Comparison of ENCODE assay signal across 25 cellular contexts in genomic region chr7:129801882-129802281, GRCh38.
DNase-seq lines count a peak whose midpoint lies in the region; ATAC-seq, FAIRE-seq and TF ChIP-seq lines count a peak whose summit lies in the region.
"Had no signal": no experiment of that assay in that cellular context is flagged by ENCODE, and none has a peak within 500 bp of the region (broad histone marks: within the 10 kb centered on the region; RNA-seq: fewer than 3 reads in every experiment).

No MANE protein-coding gene starts in this region.

- TF ChIP-seq CTCF in H9 (conservative IDR thresholded peaks at IDR 0.05): no peak
- TF ChIP-seq CTCF in H1 (IDR thresholded peaks at IDR 0.05; ENCODE audit: control extremely low read depth in 1 of 3, insufficient read depth in 1 of 3, low read depth in 1 of 3, low read length in 3 of 3): no peak

- H3K79me1 ChIP-seq in H9 (ENCODE audit: insufficient read depth, low read depth, low read length, poor library complexity, severe bottlenecking): no peaks in the 10 kb centered on the region
- no peaks in the 10 kb centered on the region for H3K79me1 ChIP-seq in H1 (ENCODE audit: low read depth, low read length)

- FAIRE-seq in H1 (lab: Jason Lieb, UNC): peak; percentile 58

- no peaks in the 10 kb centered on the region for H3K9me3 Mint-ChIP-seq in H9
- H3K9me3 Mint-ChIP-seq: activated T-helper 17 cell treated with anti-CD3 and anti-CD28 coated beads, Interleukin-2, amount 50 U/mL, for 72 hours; CD8-positive, alpha-beta memory T cell; IgD-negative memory B cell; natural killer cell treated with Interleukin-12 subunit alpha and Interleukin-12 subunit beta and Interleukin-15 and Interleukin-18, amount 100 ng/mL, for 72 hours had no signal

- H3T11ph ChIP-seq in H9 (ENCODE audit: low read length): no peak overlapping the region

- H3K27ac Mint-ChIP-seq in H9: no peak overlapping the region
- H3K27ac Mint-ChIP-seq: activated naive CD8-positive, alpha-beta T cell; activated T-helper 17 cell treated with anti-CD3 and anti-CD28 coated beads, Interleukin-2, amount 50 U/mL, for 72 hours; natural killer cell treated with Interleukin-12 subunit alpha and Interleukin-12 subunit beta and Interleukin-15 and Interleukin-18, amount 100 ng/mL, for 72 hours had no signal

- H3K27ac ChIP-seq in H9 (ENCODE audit: insufficient read length, low read depth, low read length): no peak overlapping the region
- no peak overlapping the region for H3K27ac ChIP-seq in H1 (ENCODE audit: low read depth, low read length)
- H3K27ac ChIP-seq: epithelial cell of prostate, left ventricle myocardium inferior, parathyroid adenoma, right lobe of liver, SJCRH30, transverse colon had no signal

- H3K4me2 ChIP-seq in H9 (ENCODE audit: insufficient read depth, insufficient read length, low read length) (no peak overlapping the region), H1 (ENCODE audit: insufficient read depth in 1 of 2, low read depth in 2 of 2, low read length in 2 of 2) (no peak overlapping the region)

- peaks cover 31 to 47% of the 10 kb centered on the region in 2 experiments for H3K4me1 Mint-ChIP-seq in H9
- H3K4me1 Mint-ChIP-seq: activated T-helper 17 cell treated with anti-CD3 and anti-CD28 coated beads, Interleukin-2, amount 50 U/mL, for 72 hours; CD8-positive, alpha-beta memory T cell had no signal

- H2AFZ ChIP-seq in H9 (ENCODE audit: low read length): no peak overlapping the region
- no peak overlapping the region for H2AFZ ChIP-seq in H1 (ENCODE audit: low read length)
- H2AFZ ChIP-seq: parathyroid adenoma had no signal

- H3K56ac ChIP-seq in H9 (ENCODE audit: insufficient read length, low read depth, low read length) (no peak overlapping the region), H1 (replicated peaks; ENCODE audit: insufficient read length, low read depth, low read length) (no peak overlapping the region)

- H3K4me1 ChIP-seq in H9 (ENCODE audit: insufficient read depth, low read length) (peaks cover 8% of the 10 kb centered on the region), H1 (replicated peaks in 1 of 4; ENCODE audit: control insufficient read depth in 3 of 4, insufficient read depth in 4 of 4, low read length in 3 of 4) (peaks cover 3 to 11% (median 6%) of the 10 kb centered on the region in 4 experiments; a peak in 6 of 7 replicates)
- H3K4me1 ChIP-seq: parathyroid adenoma, right lobe of liver, transverse colon had no signal

- no peak overlapping the region for H3K9ac ChIP-seq in H9 (ENCODE audit: extremely low read depth, insufficient read length, low read length)
- no peak overlapping the region for H3K9ac ChIP-seq in H1 (replicated peaks in 1 of 4; ENCODE audit: extremely low read depth in 1 of 4, low read depth in 3 of 4, low read length in 3 of 4)
- H3K9ac ChIP-seq: parathyroid adenoma had no signal

- H2AK5ac ChIP-seq in H9 (ENCODE audit: insufficient read length, low read length) (no peak overlapping the region), H1 (ENCODE audit: low read depth, low read length) (no peak overlapping the region)

- H3K27me3 Mint-ChIP-seq in H9 (ENCODE audit: low read depth): peaks cover 8% of the 10 kb centered on the region
- H3K27me3 Mint-ChIP-seq: activated naive CD8-positive, alpha-beta T cell; activated T-helper 17 cell treated with anti-CD3 and anti-CD28 coated beads, Interleukin-2, amount 50 U/mL, for 72 hours had no signal

- no CpG with 5 or more reads among the region's 5 CpGs for WGBS in H9 (ENCODE audit: extremely low coverage, insufficient read length, low lambda C conversion rate)
- WGBS in H1 (ENCODE audit: extremely low coverage in 1 of 2, insufficient coverage in 1 of 2, insufficient read length in 1 of 2, insufficient replicate concordance in 2 of 2, low coverage in 1 of 2, low lambda C conversion rate in 2 of 2, missing lambda C conversion rate in 1 of 2), 2 experiments: 75% methylated on average over 5 of the region's 5 CpGs; no CpG with 5 or more reads in 1 of the 2 experiments

- H4K91ac ChIP-seq in H9 (ENCODE audit: insufficient read length, low read depth, low read length): no peak overlapping the region
- H4K91ac ChIP-seq in H1 (replicated peaks; ENCODE audit: insufficient read length, low read length): no peak overlapping the region

- H2BK12ac ChIP-seq in H9 (ENCODE audit: insufficient read length, low read depth, low read length): no peak overlapping the region
- 0 out of 2 replicates have a peak overlapping the region, but pooled peaks have one; percentile 23 for H2BK12ac ChIP-seq in H1 (ENCODE audit: low read depth, low read length)

- CTCF ChIA-PET in H1 (lab: Charles Lee; ENCODE audit: partially characterized antibody): no interaction called here

- H3K27me3 ChIP-seq in H9 (ENCODE audit: insufficient read depth, low read length) (no peaks in the 10 kb centered on the region), H1 (replicated peaks in 1 of 4; ENCODE audit: control insufficient read depth in 3 of 4, extremely low read depth in 1 of 4, insufficient read depth in 3 of 4, low read length in 3 of 4) (no peaks in the 10 kb centered on the region)
- H3K27me3 ChIP-seq: right lobe of liver, SJCRH30 had no signal

- H3K36me3 Mint-ChIP-seq in H9 (ENCODE audit: insufficient read depth in 1 of 3, low read depth in 3 of 3): no peaks in the 10 kb centered on the region; a peak in 1 of 7 replicates
- H3K36me3 Mint-ChIP-seq: activated naive CD8-positive, alpha-beta T cell; CD8-positive, alpha-beta memory T cell; natural killer cell treated with Interleukin-12 subunit alpha and Interleukin-12 subunit beta and Interleukin-15 and Interleukin-18, amount 100 ng/mL, for 72 hours had no signal

- no peak for ATAC-seq in GM21367 (IDR thresholded peaks at IDR 0.05; ENCODE audit: unreplicated experiment)
- ATAC-seq: activated T-helper 17 cell treated with anti-CD3 and anti-CD28 coated beads, Interleukin-2, amount 50 U/mL, for 72 hours; HCT116; natural killer cell treated with Interleukin-12 subunit alpha and Interleukin-12 subunit beta and Interleukin-15 and Interleukin-18, amount 100 ng/mL, for 72 hours; right lobe of liver had no signal

- H3K4ac ChIP-seq in H9 (ENCODE audit: low read depth, low read length): no peak overlapping the region
- no peak overlapping the region for H3K4ac ChIP-seq in H1 (replicated peaks; ENCODE audit: insufficient read length, low read depth, low read length)

- no peak overlapping the region; a peak in 1 of 5 replicates for H3K4me3 Mint-ChIP-seq in H9
- H3K4me3 Mint-ChIP-seq: activated naive CD8-positive, alpha-beta T cell; activated T-helper 17 cell treated with anti-CD3 and anti-CD28 coated beads, Interleukin-2, amount 50 U/mL, for 72 hours; CD8-positive, alpha-beta memory T cell; IgD-negative memory B cell; natural killer cell treated with Interleukin-12 subunit alpha and Interleukin-12 subunit beta and Interleukin-15 and Interleukin-18, amount 100 ng/mL, for 72 hours had no signal

- POLR2A ChIA-PET in H1 (lab: Charles Lee; ENCODE audit: partially characterized antibody): interaction anchor here (0.6 to 1.7 kb wide), 2 partner anchors 23 to 142 kb away, joined by 3 read pairs; no protein-coding TSS in a partner anchor

- H2BK15ac ChIP-seq in H9 (ENCODE audit: low read depth, low read length) (no peak overlapping the region), H1 (ENCODE audit: low read length) (no peak overlapping the region)

- no peak overlapping the region for H3K18ac ChIP-seq in H9 (ENCODE audit: insufficient read length, low read depth, low read length)
- H3K18ac ChIP-seq in H1 (ENCODE audit: extremely low read depth, low read length): no peak overlapping the region

- no peaks in the 10 kb centered on the region for H4K20me1 ChIP-seq in H9 (ENCODE audit: control insufficient read depth, insufficient read depth, insufficient read length)
- H4K20me1 ChIP-seq in H1 (replicated peaks in 1 of 2; ENCODE audit: control insufficient read depth in 1 of 2, insufficient read depth in 2 of 2, low read length in 2 of 2): no peaks in the 10 kb centered on the region

- TF ChIP-seq RAD21 in H1 (IDR thresholded peaks at IDR 0.05 in 1 of 2, conservative IDR thresholded peaks at IDR 0.05 in 1 of 2; ENCODE audit: low read depth in 2 of 2, low read length in 2 of 2): no peak

- H2BK120ac ChIP-seq in H9 (ENCODE audit: low read depth, low read length, poor library complexity, severe bottlenecking): no peak overlapping the region
- no peak overlapping the region for H2BK120ac ChIP-seq in H1 (replicated peaks; ENCODE audit: low read depth, low read length)

- peak; percentile 38 for DNase-seq in COR-L47 (lab: John Stamatoyannopoulos, UW)
- DNase-seq in H9: peak; percentile 49
- DNase-seq in NCI-H2107 treated with DMSO at 0.1 percent for 48 hours (lab: John Stamatoyannopoulos, UW; ENCODE audit: unreplicated experiment): peak; percentile 91
- DNase-seq in H1 (ENCODE audit: low read depth in 1 of 2, low spot score in 2 of 2): no peak
- DNase-seq in GM19240 (ENCODE audit: insufficient read length, low spot score): no peak
- DNase-seq in EL: no peak
- DNase-seq: activated CD4-positive, alpha-beta T cell treated with anti-CD3 and anti-CD28 coated beads for 48 hours; left ventricle myocardium inferior; midbrain; NCI-H2227 treated with DMSO at 0.1 percent for 48 hours; right lobe of liver; SJCRH30; stimulated activated CD4-positive, alpha-beta T cell treated with anti-CD3 and anti-CD28 coated beads, Interleukin-15, amount 100 ng/mL, for 24 hours; stimulated activated CD8-positive, alpha-beta memory T cell treated with anti-CD3 and anti-CD28 coated beads, Interleukin-4, amount 100 ng/mL, for 48 hours; T-helper 1 cell; transverse colon had no signal

- no peak for TF ChIP-seq EP300 in H1 (IDR thresholded peaks at IDR 0.05; ENCODE audit: borderline replicate concordance in 1 of 2, low read depth in 2 of 2, low read length in 2 of 2)

- no peak overlapping the region for H3K14ac ChIP-seq in H9 (ENCODE audit: insufficient read depth, low read length)
- no peak overlapping the region for H3K14ac ChIP-seq in H1 (ENCODE audit: insufficient read length)

- H4K5ac ChIP-seq in H9 (ENCODE audit: insufficient read length, low read depth, low read length): no peak overlapping the region
- no peak overlapping the region for H4K5ac ChIP-seq in H1 (ENCODE audit: insufficient read length, low read depth, low read length)

- H2BK5ac ChIP-seq in H9 (ENCODE audit: insufficient read length, low read length) (no peak overlapping the region), H1 (ENCODE audit: low read depth, low read length) (no peak overlapping the region)

- no peak for TF ChIP-seq POLR2A in H1 (IDR thresholded peaks at IDR 0.05; ENCODE audit: control extremely low read depth in 1 of 2, low read depth in 2 of 2, low read length in 2 of 2)

- no peaks in the 10 kb centered on the region for H3K79me2 ChIP-seq in H9 (ENCODE audit: insufficient read depth, low read length)
- no peaks in the 10 kb centered on the region for H3K79me2 ChIP-seq in H1 (ENCODE audit: control insufficient read depth in 1 of 2, insufficient read depth in 2 of 2, low read length in 2 of 2)
- H3K79me2 ChIP-seq: parathyroid adenoma had no signal

- H4K8ac ChIP-seq in H9 (replicated peaks; ENCODE audit: insufficient read length, low read depth, low read length) (no peak overlapping the region), H1 (ENCODE audit: extremely low read depth, insufficient read depth, low read length) (no peak overlapping the region)

- H3K23me2 ChIP-seq in H9 (ENCODE audit: insufficient read length, low read depth, low read length, poor library complexity, severe bottlenecking): no peaks in the 10 kb centered on the region
- H3K23me2 ChIP-seq in H1 (ENCODE audit: low read depth, low read length): no peaks in the 10 kb centered on the region

- H3K36me3 ChIP-seq in H1 (ENCODE audit: control insufficient read depth in 2 of 4, insufficient read depth in 4 of 4, low read length in 3 of 4): no peaks in the 10 kb centered on the region
- H3K36me3 ChIP-seq: left ventricle myocardium inferior, right lobe of liver, SJCRH30, transverse colon had no signal

- H3K23ac ChIP-seq in H9 (ENCODE audit: insufficient read length, low read depth, low read length) (no peak overlapping the region), H1 (ENCODE audit: insufficient read length) (no peak overlapping the region)

- no peak overlapping the region for H3K4me3 ChIP-seq in H1 (ENCODE audit: extremely low read depth in 1 of 4, insufficient read depth in 2 of 4, low read depth in 3 of 4, low read length in 4 of 4)
- H3K4me3 ChIP-seq: left ventricle myocardium inferior, right lobe of liver, SJCRH30, transverse colon had no signal

- no peak overlapping the region for H2BK20ac ChIP-seq in H9 (ENCODE audit: low read depth, low read length, poor library complexity, severe bottlenecking)
- no peak overlapping the region for H2BK20ac ChIP-seq in H1 (ENCODE audit: low read length)

- no peaks in the 10 kb centered on the region for H3K9me3 ChIP-seq in H9 (ENCODE audit: control insufficient read depth, low read depth, low read length)
- H3K9me3 ChIP-seq in H1 (ENCODE audit: insufficient read depth in 2 of 2, low read depth in 1 of 2, low read length in 1 of 2): no peaks in the 10 kb centered on the region
- H3K9me3 ChIP-seq: left ventricle myocardium inferior, right lobe of liver, SJCRH30, transverse colon had no signal

Comparison
In these comparisons a context has a peak if more than half of its experiments do, and no peak if none do; other contexts are left out.
1. DNase-seq: peak in COR-L47 (single experiment), H9 (single experiment) and NCI-H2107 treated with DMSO at 0.1 percent for 48 hours (single experiment); none in H1 (0 of 2), GM19240 (single experiment) and EL (single experiment).